In genomic region chr5:139273322-139273571, GRCh38 we compare ENCODE assay signal across 8 cellular contexts.
A peak's percentile ranks its signal among the peaks of the same experiment; 100 is the strongest.
DNase-seq lines count a peak whose midpoint lies in the region; ATAC-seq and TF ChIP-seq lines count a peak whose summit lies in the region.

No MANE protein-coding gene starts in this region.

- DNase-seq in NCI-H69 (lab: John Stamatoyannopoulos, UW) (peak; percentile 67), nephron progenitor cell (no peak), NCI-H82 (lab: John Stamatoyannopoulos, UW) (no peak), dedifferentiated amniotic fluid mesenchymal stem cell (ENCODE audit: extremely low spot score) (no peak), DMS153 treated with DMSO at 0.1 percent for 48 hours (lab: John Stamatoyannopoulos, UW; ENCODE audit: unreplicated experiment) (no peak)
- DNase-seq in effector memory CD4-positive, alpha-beta T cell, result no peak

- H3K36me3 Mint-ChIP-seq in nephron progenitor cell (ENCODE audit: low read depth), result peaks cover 15% of the 10 kb centered on the region

- no peaks in the 10 kb centered on the region for H3K27me3 ChIP-seq in effector memory CD4-positive, alpha-beta T cell (replicated peaks; ENCODE audit: control insufficient read depth, insufficient read depth, low read length, poor library complexity, severe bottlenecking)

- peak overlapping the region; percentile 89 for H3K4me3 ChIP-seq in GM12875 (ENCODE audit: low read depth, low read length)
- H3K4me3 ChIP-seq in effector memory CD4-positive, alpha-beta T cell (ENCODE audit: insufficient read depth, low read depth, low read length, poor library complexity, severe bottlenecking), result peak overlapping the region; percentile 51

- H3K27ac ChIP-seq in effector memory CD4-positive, alpha-beta T cell (ENCODE audit: insufficient read depth, low read length, poor library complexity, severe bottlenecking), result peak overlapping the region; percentile 59

- no peak for TF ChIP-seq CTCF in GM12875 (IDR thresholded peaks at IDR 0.05; ENCODE audit: borderline replicate concordance, insufficient read depth, low read depth, low read length)
- TF ChIP-seq CTCF in nephron progenitor cell (IDR thresholded peaks at IDR 0.05), result no peak

- H3K4me1 Mint-ChIP-seq in nephron progenitor cell, result peaks cover 57% of the 10 kb centered on the region

- peak overlapping the region; percentile 95 for H3K27ac Mint-ChIP-seq in nephron progenitor cell

- peak overlapping the region; percentile 88 for H3K4me3 Mint-ChIP-seq in nephron progenitor cell

- peaks cover 3% of the 10 kb centered on the region for H3K27me3 Mint-ChIP-seq in nephron progenitor cell (ENCODE audit: low read depth, poor library complexity)

- no peaks in the 10 kb centered on the region for H3K9me3 ChIP-seq in effector memory CD4-positive, alpha-beta T cell (ENCODE audit: control insufficient read depth, low read length)

- peaks cover 21% of the 10 kb centered on the region for H3K4me1 ChIP-seq in effector memory CD4-positive, alpha-beta T cell (ENCODE audit: control insufficient read depth, insufficient read depth, low read length, poor library complexity, severe bottlenecking)

- no peak for ATAC-seq in GM18517 (IDR thresholded peaks at IDR 0.05; ENCODE audit: unreplicated experiment)

- no peaks in the 10 kb centered on the region for H3K36me3 ChIP-seq in effector memory CD4-positive, alpha-beta T cell (ENCODE audit: control insufficient read depth, insufficient read depth, low read length)

- H3K9me3 Mint-ChIP-seq in nephron progenitor cell, result no peaks in the 10 kb centered on the region
